In the genomic region with DNA sequence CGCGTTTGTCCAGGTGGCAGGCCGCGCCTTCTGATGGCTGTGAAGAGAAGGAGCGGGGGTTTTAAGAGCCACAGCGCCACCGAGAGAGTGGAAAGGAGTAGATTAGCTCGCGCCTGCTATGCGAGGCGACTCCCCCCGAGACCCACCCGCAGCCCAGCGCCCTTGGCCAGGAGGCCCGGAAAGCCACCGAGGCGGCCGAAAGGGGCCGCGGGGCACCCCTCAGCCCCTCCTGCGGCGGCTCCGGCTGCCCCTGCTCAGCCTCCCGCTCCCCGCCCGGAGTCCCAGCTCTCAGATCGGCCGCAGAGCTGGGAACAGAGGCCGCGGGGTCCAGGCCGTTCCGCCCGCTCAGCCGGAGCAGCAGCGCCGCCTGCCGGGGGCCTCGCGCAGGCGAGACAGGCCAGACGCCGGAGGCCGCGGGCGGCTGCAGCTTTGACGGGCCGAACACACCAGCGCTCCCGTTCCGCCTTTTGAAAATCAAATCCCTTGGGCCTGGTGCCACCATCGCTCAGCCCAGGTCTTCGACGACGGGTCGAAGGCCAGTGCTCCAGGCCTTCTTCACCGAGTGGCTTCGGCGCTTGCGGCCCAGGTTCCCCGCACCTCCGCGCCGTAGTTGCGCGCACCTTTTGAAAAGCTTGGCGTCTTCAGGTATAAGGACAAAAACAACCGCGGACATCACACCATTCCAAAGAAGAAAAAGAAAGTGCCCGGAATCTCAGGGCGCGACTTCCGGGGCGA, we compare ENCODE assay signal across 8 cellular contexts. TPM values are rescaled to one million over a fixed set of nuclear protein-coding genes. Genes with fewer than 3 reads are reported as not detected.
DNase-seq lines count a peak whose midpoint lies in the region; ATAC-seq and TF ChIP-seq lines count a peak whose summit lies in the region.

No MANE protein-coding gene starts in this region.

- H3K27ac ChIP-seq in esophagus muscularis mucosa (replicated peaks in 1 of 4): no peak overlapping the region

- TF ChIP-seq CTCF in AG10803 (conservative IDR thresholded peaks at IDR 0.05; ENCODE audit: low read length): peak; percentile 49
- peak; percentile 65 to 83 (median 73) for TF ChIP-seq CTCF in esophagus muscularis mucosa (IDR thresholded peaks at IDR 0.05)

- peak; percentile 59 for DNase-seq in AG10803 (ENCODE audit: low read depth)
- peak; percentile 93 for DNase-seq in NCI-H748 (lab: John Stamatoyannopoulos, UW; ENCODE audit: unreplicated experiment)
- peak; percentile 91 for DNase-seq in activated CD8-positive, alpha-beta memory T cell treated with anti-CD3 and anti-CD28 coated beads, Interleukin-2, amount 50 U/mL, for 48 hours
- DNase-seq in esophagus muscularis mucosa (ENCODE audit: extremely low spot score): peak; percentile 88
- peak; percentile 59 for DNase-seq in naive B cell

- peaks cover 5 to 15% (median 11%) of the 10 kb centered on the region in 3 donors for H3K4me1 Mint-ChIP-seq in naive B cell
- peaks cover 19% of the 10 kb centered on the region for H3K4me1 Mint-ChIP-seq in stimulated activated naive CD8-positive, alpha-beta T cell treated with anti-CD3 and anti-CD28 coated beads, Interleukin-15, Interleukin-2, amounts not matched to agents 100 ng/mL and 50 ng/mL, for 24 hours (ENCODE audit: low read depth)

- peaks cover 13 to 21% (median 15%) of the 10 kb centered on the region in 4 donors for H3K4me1 ChIP-seq in esophagus muscularis mucosa

- H3K27me3 ChIP-seq in esophagus muscularis mucosa: peaks cover 0 to 95% (median 55%) of the 10 kb centered on the region in 4 donors

- no peak for TF ChIP-seq EP300 in esophagus muscularis mucosa (IDR thresholded peaks at IDR 0.05)

- H3K36me3 ChIP-seq in esophagus muscularis mucosa: no peaks in the 10 kb centered on the region

- H3K4me3 ChIP-seq in AG10803 (ENCODE audit: low read length): peak overlapping the region; percentile 53
- peak overlapping the region; percentile 47 to 56 (median 50) for H3K4me3 ChIP-seq in esophagus muscularis mucosa

- no peaks in the 10 kb centered on the region for H3K9me3 ChIP-seq in esophagus muscularis mucosa

- intact Hi-C loops in esophagus muscularis mucosa (cut with DNase I): loop anchor here (10.0 kb wide), 1 partner anchor 119 kb away; no protein-coding TSS in a partner anchor

- ATAC-seq in GM18870 (IDR thresholded peaks at IDR 0.05; ENCODE audit: unreplicated experiment): peak; percentile 53
- ATAC-seq in HG03135 (IDR thresholded peaks at IDR 0.05; ENCODE audit: unreplicated experiment): peak; percentile 87
- ATAC-seq in naive B cell (ENCODE audit: low read depth in 2 of 2): peak; percentile 88 to 91

- H3K4me3 Mint-ChIP-seq in naive B cell: peak overlapping the region; percentile 78 to 92 (median 83)
- H3K4me3 Mint-ChIP-seq in stimulated activated naive CD8-positive, alpha-beta T cell treated with anti-CD3 and anti-CD28 coated beads, Interleukin-15, Interleukin-2, amounts not matched to agents 100 ng/mL and 50 ng/mL, for 24 hours: peak overlapping the region; percentile 76

- H3K9me3 Mint-ChIP-seq in naive B cell: peaks cover 3 to 20% (median 10%) of the 10 kb centered on the region in 7 donors
- H3K9me3 Mint-ChIP-seq in stimulated activated naive CD8-positive, alpha-beta T cell treated with anti-CD3 and anti-CD28 coated beads, Interleukin-15, Interleukin-2, amounts not matched to agents 100 ng/mL and 50 ng/mL, for 24 hours: peaks cover 4% of the 10 kb centered on the region

- H3K27ac Mint-ChIP-seq in naive B cell: peak overlapping the region in 3 of 6 donors; percentile 45 to 81 (median 78)
- no peak overlapping the region for H3K27ac Mint-ChIP-seq in stimulated activated naive CD8-positive, alpha-beta T cell treated with anti-CD3 and anti-CD28 coated beads, Interleukin-15, Interleukin-2, amounts not matched to agents 100 ng/mL and 50 ng/mL, for 24 hours

- H3K27me3 Mint-ChIP-seq in naive B cell: peaks cover 66 to 73% (median 70%) of the 10 kb centered on the region in 3 donors
- H3K27me3 Mint-ChIP-seq in stimulated activated naive CD8-positive, alpha-beta T cell treated with anti-CD3 and anti-CD28 coated beads, Interleukin-15, Interleukin-2, amounts not matched to agents 100 ng/mL and 50 ng/mL, for 24 hours: peaks cover 79% of the 10 kb centered on the region

- TF ChIP-seq POLR2A in esophagus muscularis mucosa (IDR thresholded peaks at IDR 0.05; ENCODE audit: low read depth): no peak

- 2% methylated on average over 49 of the region's 73 CpGs for WGBS in esophagus muscularis mucosa

- H3K36me3 Mint-ChIP-seq in naive B cell: no peaks in the 10 kb centered on the region
- H3K36me3 Mint-ChIP-seq in stimulated activated naive CD8-positive, alpha-beta T cell treated with anti-CD3 and anti-CD28 coated beads, Interleukin-15, Interleukin-2, amounts not matched to agents 100 ng/mL and 50 ng/mL, for 24 hours (ENCODE audit: low read depth): no peaks in the 10 kb centered on the region

RNA-seq across cellular contexts. Expression of a gene that starts 15.3 kb away (rescaled TPM):
- total RNA-seq in esophagus muscularis mucosa: under 1 TPM in 1 of 4 donors, not detected in 3; 0.17 TPM
- polyA plus RNA-seq in naive B cell (ENCODE audit: low read depth in 6 of 6): not detected

RNA-seq across cellular contexts. Expression of a gene that starts 34.0 kb away (rescaled TPM):
- not detected for total RNA-seq in esophagus muscularis mucosa
- not detected for polyA plus RNA-seq in naive B cell (ENCODE audit: low read depth in 6 of 6)

RNA-seq across cellular contexts. Expression of a gene that starts 34.7 kb away (rescaled TPM):
- total RNA-seq in esophagus muscularis mucosa: not detected
- not detected for polyA plus RNA-seq in naive B cell (ENCODE audit: low read depth in 6 of 6)
